In genomic region chr20:34090645-34091044, GRCh38 we compare ENCODE assay signal across 14 cellular contexts.
"Had no signal": no experiment of that assay in that cellular context is flagged by ENCODE, and none has a peak within 500 bp of the region (broad histone marks: within the 10 kb centered on the region; RNA-seq: fewer than 3 reads in every experiment).

No MANE protein-coding gene starts in this region.

- ATAC-seq: activated CD8-positive, alpha-beta T cell treated with anti-CD3 and anti-CD28 coated beads, Interleukin-2, amount 10 ng/mL, durations not matched to agents 7 days and 5 days; left lobe of liver had no signal

- H3K4me3 ChIP-seq: breast epithelium, heart left ventricle, pancreas, SJSA1, skin epidermis, upper lobe of left lung had no signal

- H3K27me3 Mint-ChIP-seq: activated naive CD8-positive, alpha-beta T cell; memory B cell had no signal

- H3K4me1 ChIP-seq: breast epithelium, SJSA1 had no signal

- H3K9me3 ChIP-seq: breast epithelium, heart left ventricle, pancreas, SJSA1, upper lobe of left lung had no signal

- H3K4me3 Mint-ChIP-seq: activated CD8-positive, alpha-beta T cell treated with anti-CD3 and anti-CD28 coated beads, Interleukin-2, amount 10 ng/mL, durations not matched to agents 7 days and 5 days; activated naive CD8-positive, alpha-beta T cell; memory B cell had no signal

- H3K27ac ChIP-seq: breast epithelium, SJSA1, upper lobe of left lung had no signal

- H3K9me3 Mint-ChIP-seq: memory B cell, neural crest cell had no signal

- H3K4me1 Mint-ChIP-seq: neural crest cell had no signal

- DNase-seq: activated CD8-positive, alpha-beta memory T cell treated with anti-CD3 and anti-CD28 coated beads, Interleukin-2, amount 50 U/mL, for 48 hours; activated CD8-positive, alpha-beta T cell treated with anti-CD3 and anti-CD28 coated beads, Interleukin-2, amount 10 ng/mL, durations not matched to agents 7 days and 5 days; foreskin melanocyte; pancreas; T-helper 9 cell had no signal

- H3K27me3 ChIP-seq: breast epithelium, heart left ventricle, pancreas, SJSA1, upper lobe of left lung had no signal

- H3K27ac Mint-ChIP-seq: memory B cell had no signal
